1 cellular context compared by ENCODE assay signal in genomic region chr1:173555651-173556305, GRCh38.
TF ChIP-seq lines count a peak whose summit lies in the region.

No MANE protein-coding gene starts in this region.

TF ChIP-seq in GM23338, 12 proteins besides CTCF, POLR2A, EP300 and RAD21 (continued from another document):
- TF ChIP-seq ZNF462 (CRISPR knock-in tag; IDR thresholded peaks at IDR 0.05) (no peak), STAT1 (IDR thresholded peaks at IDR 0.05; ENCODE audit: unreplicated experiment) (no peak), ZNF331 (CRISPR knock-in tag; IDR thresholded peaks at IDR 0.05; ENCODE audit: low read depth) (no peak), CREB1 (CRISPR knock-in tag; IDR thresholded peaks at IDR 0.05; ENCODE audit: low read depth) (no peak), JUNB (IDR thresholded peaks at IDR 0.05; ENCODE audit: unreplicated experiment) (no peak), EZH2 (IDR thresholded peaks at IDR 0.05; ENCODE audit: low read depth, unreplicated experiment) (no peak), ETS1 (IDR thresholded peaks at IDR 0.05) (no peak), POLR2AphosphoS5 (IDR thresholded peaks at IDR 0.05; ENCODE audit: low read depth) (no peak), EZH2phosphoT487 (IDR thresholded peaks at IDR 0.05; ENCODE audit: unreplicated experiment) (no peak)
